In genomic region chr13:101917833-101918755, GRCh38 we compare ENCODE assay signal across 10 cellular contexts.
DNase-seq lines count a peak whose midpoint lies in the region; ATAC-seq, FAIRE-seq and TF ChIP-seq lines count a peak whose summit lies in the region.
"Had no signal": no experiment of that assay in that cellular context is flagged by ENCODE, and none has a peak within 500 bp of the region (broad histone marks: within the 10 kb centered on the region; RNA-seq: fewer than 3 reads in every experiment).

No MANE protein-coding gene starts in this region.

- DNase-seq in A549 (ENCODE audit: low read depth in 1 of 2, low spot score in 1 of 2): no peak
- DNase-seq in NCI-H82 (lab: John Stamatoyannopoulos, UW): peak; percentile 95
- DNase-seq in activated CD8-positive, alpha-beta memory T cell treated with anti-CD3 and anti-CD28 coated beads, Interleukin-2, amount 50 U/mL, for 48 hours: no peak
- DNase-seq in effector memory CD8-positive, alpha-beta T cell: no peak
- DNase-seq: activated CD4-positive, alpha-beta T cell treated with anti-CD3 and anti-CD28 coated beads, Interleukin-2, amount 50 U/mL, for 4 hours; lower lobe of right lung had no signal

- 26% methylated on average over 13 of the region's 14 CpGs for WGBS in A549 (ENCODE audit: missing lambda C conversion rate)

- H3K4me1 ChIP-seq in A549 (peaks cover 7% of the 10 kb centered on the region; the same call in 1 of the 3 replicates), HUES48 (ENCODE audit: control insufficient read depth, insufficient read depth, low read length) (peaks cover 36% of the 10 kb centered on the region), iPS-15b (ENCODE audit: control insufficient read depth, insufficient read depth, low read length) (peaks cover 15% of the 10 kb centered on the region)

- no peak for TF ChIP-seq EP300 in A549 (IDR thresholded peaks at IDR 0.05)

- H3K9me3 ChIP-seq in A549 (no peaks in the 10 kb centered on the region), HUES48 (ENCODE audit: control insufficient read depth, insufficient read depth, low read length) (no peaks in the 10 kb centered on the region), iPS-15b (ENCODE audit: control insufficient read depth, insufficient read depth, low read length) (no peaks in the 10 kb centered on the region)
- H3K9me3 ChIP-seq: lower lobe of right lung had no signal

- peaks cover 36% of the 10 kb centered on the region for H3K27me3 Mint-ChIP-seq in stimulated activated memory B cell treated with anti-CD40 and anti-IgM and Interleukin-4, amounts not matched to agents 10 μg/mL and 1 μg/mL and 100 μg/mL, for 72 hours
- H3K27me3 Mint-ChIP-seq in effector memory CD8-positive, alpha-beta T cell: peaks cover 46 to 66% of the 10 kb centered on the region in 2 donors

- no peak overlapping the region for H3K27ac ChIP-seq in A549
- H3K27ac ChIP-seq in HUES48 (ENCODE audit: low read depth, low read length): no peak overlapping the region
- H3K27ac ChIP-seq: lower lobe of right lung had no signal

- H3K4me3 Mint-ChIP-seq in stimulated activated memory B cell treated with anti-CD40 and anti-IgM and Interleukin-4, amounts not matched to agents 10 μg/mL and 1 μg/mL and 100 μg/mL, for 72 hours: no peak overlapping the region
- H3K4me3 Mint-ChIP-seq in effector memory CD8-positive, alpha-beta T cell: no peak overlapping the region

- no peak for TF ChIP-seq RAD21 in A549 (conservative IDR thresholded peaks at IDR 0.05 in 1 of 2, IDR thresholded peaks at IDR 0.05 in 1 of 2)

- FAIRE-seq in A549 (lab: Jason Lieb, UNC): no peak

- POLR2A ChIA-PET in A549 (lab: Yijun Ruan, JAX): no interaction called here

- peak overlapping the region; percentile 78 for H3K4me2 ChIP-seq in A549

- TF ChIP-seq CTCF in A549 (IDR thresholded peaks at IDR 0.05): no peak

- CTCF ChIA-PET in A549 (lab: Yijun Ruan, JAX): no interaction called here

- H3K36me3 ChIP-seq in HUES48 (ENCODE audit: control insufficient read depth, insufficient read depth, low read length): no peaks in the 10 kb centered on the region
- no peaks in the 10 kb centered on the region for H3K36me3 ChIP-seq in iPS-15b (ENCODE audit: control insufficient read depth, insufficient read depth, low read length)
- H3K36me3 ChIP-seq: lower lobe of right lung had no signal

- H3K4me3 ChIP-seq in A549: no peak overlapping the region
- H3K4me3 ChIP-seq in HUES48 (ENCODE audit: low read depth, low read length): peak overlapping the region; percentile 60
- H3K4me3 ChIP-seq in iPS-15b (ENCODE audit: low read depth, low read length): peak overlapping the region; percentile 61

- TF ChIP-seq POLR2A in A549 (IDR thresholded peaks at IDR 0.05; ENCODE audit: low read length): no peak

- H3K9ac ChIP-seq in HUES48 (ENCODE audit: low read depth, low read length) (no peak overlapping the region), iPS-15b (ENCODE audit: low read depth, low read length) (peak overlapping the region; percentile 20)

- H3K36me3 Mint-ChIP-seq in stimulated activated memory B cell treated with anti-CD40 and anti-IgM and Interleukin-4, amounts not matched to agents 10 μg/mL and 1 μg/mL and 100 μg/mL, for 72 hours: no peaks in the 10 kb centered on the region
- H3K36me3 Mint-ChIP-seq in effector memory CD8-positive, alpha-beta T cell (ENCODE audit: insufficient read depth): no peaks in the 10 kb centered on the region

- H3K27me3 ChIP-seq in HUES48 (ENCODE audit: control insufficient read depth, insufficient read depth, low read length) (peaks cover 79% of the 10 kb centered on the region), iPS-15b (ENCODE audit: control insufficient read depth, insufficient read depth, low read length) (peaks cover 71% of the 10 kb centered on the region)

- no peaks in the 10 kb centered on the region for H3K4me1 Mint-ChIP-seq in stimulated activated memory B cell treated with anti-CD40 and anti-IgM and Interleukin-4, amounts not matched to agents 10 μg/mL and 1 μg/mL and 100 μg/mL, for 72 hours
- peaks cover 0 to 2% of the 10 kb centered on the region in 2 donors for H3K4me1 Mint-ChIP-seq in effector memory CD8-positive, alpha-beta T cell (ENCODE audit: low read depth in 2 of 2)

- H3K9me3 Mint-ChIP-seq in stimulated activated memory B cell treated with anti-CD40 and anti-IgM and Interleukin-4, amounts not matched to agents 10 μg/mL and 1 μg/mL and 100 μg/mL, for 72 hours: no peaks in the 10 kb centered on the region
- H3K9me3 Mint-ChIP-seq in effector memory CD8-positive, alpha-beta T cell: no peaks in the 10 kb centered on the region

- H3K27ac Mint-ChIP-seq in stimulated activated memory B cell treated with anti-CD40 and anti-IgM and Interleukin-4, amounts not matched to agents 10 μg/mL and 1 μg/mL and 100 μg/mL, for 72 hours: no peak overlapping the region
- H3K27ac Mint-ChIP-seq in effector memory CD8-positive, alpha-beta T cell: no peak overlapping the region

- peak; percentile 52 to 69; a peak in 5 of 6 replicates for ATAC-seq in A549
- ATAC-seq in HG02970 (IDR thresholded peaks at IDR 0.05; ENCODE audit: low FRiP score, unreplicated experiment): no peak
- no peak for ATAC-seq in stimulated activated memory B cell treated with anti-CD40 and anti-IgM and Interleukin-4, amounts not matched to agents 10 μg/mL and 1 μg/mL and 100 μg/mL, for 72 hours
- no peak for ATAC-seq in effector memory CD8-positive, alpha-beta T cell (replicated peaks)
- ATAC-seq: lower lobe of right lung had no signal

TF ChIP-seq in A549, 52 proteins besides CTCF, POLR2A, EP300 and RAD21:
- TF ChIP-seq MAZ (IDR thresholded peaks at IDR 0.05; ENCODE audit: borderline replicate concordance, low read depth, low read length): no peak
- TF ChIP-seq NFE2L2 (conservative IDR thresholded peaks at IDR 0.05; ENCODE audit: low read length): no peak
- no peak for TF ChIP-seq ZSCAN20 (CRISPR knock-in tag; IDR thresholded peaks at IDR 0.05)
TF ChIP-seq in A549: peak in this region for 0.

Comparison
In these comparisons a context has a peak if more than half of its experiments do, and no peak if none do; other contexts are left out.
1. ATAC-seq: peak in A549 (2 of 2); none in HG02970 (single experiment), stimulated activated memory B cell treated with anti-CD40 and anti-IgM and Interleukin-4, amounts not matched to agents 10 μg/mL and 1 μg/mL and 100 μg/mL, for 72 hours (single experiment) and effector memory CD8-positive, alpha-beta T cell (single experiment).